Comparison of ENCODE assay signal across 5 cellular contexts in the genomic region with DNA sequence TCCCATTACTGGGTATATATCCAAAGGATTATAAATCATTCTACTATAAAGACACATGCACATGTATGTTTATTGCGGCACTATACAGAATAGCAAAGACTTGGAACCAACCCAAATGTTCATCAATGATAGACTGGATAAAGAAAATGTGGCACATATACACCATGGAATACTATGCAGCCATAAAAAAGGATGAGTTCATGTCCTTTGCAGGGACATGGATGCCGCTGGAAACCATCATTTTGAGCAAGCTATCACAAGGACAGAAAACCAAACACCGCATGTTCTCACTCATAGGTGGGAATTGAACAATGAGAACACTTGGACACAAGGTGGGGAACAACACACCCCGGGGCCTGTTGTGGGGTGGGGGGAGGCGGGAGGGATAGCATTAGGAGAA. TPM values are rescaled to one million over a fixed set of nuclear protein-coding genes. Genes with fewer than 3 reads are reported as not detected.
"Had no signal": no experiment of that assay in that cellular context is flagged by ENCODE, and none has a peak within 500 bp of the region (broad histone marks: within the 10 kb centered on the region; RNA-seq: fewer than 3 reads in every experiment).

No MANE protein-coding gene starts in this region.

RNA-seq across cellular contexts. Expression of gene NEUROD1, which starts 57.0 kb away (rescaled TPM):
- total RNA-seq: HepG2, HT-29, HT1080, IMR-90 had no signal
- polyA plus RNA-seq: HepG2, IgD-negative memory B cell, IMR-90 had no signal
